Comparison of ENCODE assay signal across 9 cellular contexts in the genomic region with DNA sequence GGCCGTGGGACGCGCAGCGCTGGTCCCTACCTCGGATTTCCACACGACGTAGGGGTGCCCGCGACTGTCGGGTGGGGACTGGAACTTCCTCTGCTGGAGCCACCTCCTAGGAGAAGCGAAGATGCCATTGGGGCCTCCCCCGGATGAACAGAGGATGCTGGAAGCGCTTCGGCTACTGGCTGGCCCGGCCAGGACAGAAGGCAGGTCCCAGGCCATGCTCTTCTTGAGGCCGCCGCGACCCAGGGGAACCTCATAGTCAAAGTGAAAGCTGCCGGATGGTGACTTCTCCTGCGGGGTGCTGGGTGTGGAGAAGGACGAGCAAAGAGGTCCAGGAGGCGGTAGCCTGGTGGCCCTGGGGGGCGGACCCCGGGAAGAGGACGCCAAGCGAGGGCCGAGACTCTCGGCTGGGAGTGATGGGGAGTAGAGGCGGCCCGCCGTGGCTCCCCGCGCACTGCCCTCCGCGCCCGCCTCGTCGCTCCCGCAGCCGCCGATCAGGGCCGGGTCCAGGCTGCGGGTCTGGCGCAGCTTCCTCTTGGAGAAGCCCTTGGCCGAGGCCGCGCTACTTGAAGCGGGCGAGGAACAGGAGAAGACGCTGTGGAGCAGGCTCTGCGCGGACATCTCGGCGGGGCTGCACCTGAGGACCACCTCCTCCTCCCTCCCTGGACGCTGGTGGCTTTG. TPM values are rescaled to one million over a fixed set of nuclear protein-coding genes. Genes with fewer than 3 reads are reported as not detected.
DNase-seq lines count a peak whose midpoint lies in the region; ATAC-seq and TF ChIP-seq lines count a peak whose summit lies in the region.
"Had no signal": no experiment of that assay in that cellular context is flagged by ENCODE, and none has a peak within 500 bp of the region (broad histone marks: within the 10 kb centered on the region; RNA-seq: fewer than 3 reads in every experiment).

No MANE protein-coding gene starts in this region.

- no peaks in the 10 kb centered on the region for H3K9me2 ChIP-seq in SK-N-SH

- TF ChIP-seq EP300 in SK-N-SH (IDR thresholded peaks at IDR 0.05; ENCODE audit: borderline replicate concordance in 1 of 2, low read depth in 1 of 2, low read length in 1 of 2) (no peak), transverse colon (IDR thresholded peaks at IDR 0.05; ENCODE audit: low read depth) (no peak)

- H3K27ac Mint-ChIP-seq in naive thymus-derived CD4-positive, alpha-beta T cell: no peak overlapping the region
- no peak overlapping the region for H3K27ac Mint-ChIP-seq in activated T-helper 17 cell treated with anti-CD3 and anti-CD28 coated beads, Interleukin-2, amount 50 U/mL, for 72 hours

- H3K79me2 ChIP-seq in SK-N-SH (ENCODE audit: insufficient read depth): no peaks in the 10 kb centered on the region

- H3K27me3 ChIP-seq in SK-N-SH (ENCODE audit: insufficient read depth): peaks cover 42% of the 10 kb centered on the region; the same call in 1 of the 2 replicates
- peaks cover 17% of the 10 kb centered on the region for H3K27me3 ChIP-seq in colonic mucosa
- H3K27me3 ChIP-seq in transverse colon: peaks cover 12% of the 10 kb centered on the region
- H3K27me3 ChIP-seq in naive thymus-derived CD4-positive, alpha-beta T cell (ENCODE audit: control insufficient read depth in 2 of 2, insufficient read depth in 2 of 2, low read length in 2 of 2): no peaks in the 10 kb centered on the region

- peaks cover 0 to 12% (median 3%) of the 10 kb centered on the region in 7 donors for H3K4me1 Mint-ChIP-seq in naive thymus-derived CD4-positive, alpha-beta T cell
- H3K4me1 Mint-ChIP-seq in activated T-helper 17 cell treated with anti-CD3 and anti-CD28 coated beads, Interleukin-2, amount 50 U/mL, for 72 hours: no peaks in the 10 kb centered on the region

- H3K27me3 Mint-ChIP-seq in naive thymus-derived CD4-positive, alpha-beta T cell: peaks cover 32 to 57% (median 44%) of the 10 kb centered on the region in 5 donors
- peaks cover 25% of the 10 kb centered on the region for H3K27me3 Mint-ChIP-seq in activated T-helper 17 cell treated with anti-CD3 and anti-CD28 coated beads, Interleukin-2, amount 50 U/mL, for 72 hours

- no peak overlapping the region for H2AFZ ChIP-seq in SK-N-SH (ENCODE audit: low read depth)

- no peak overlapping the region; the same call in 1 of the 2 replicates for H3K4me2 ChIP-seq in SK-N-SH
- H3K4me2 ChIP-seq: BLaER1 had no signal

- no peaks in the 10 kb centered on the region for H3K36me3 Mint-ChIP-seq in naive thymus-derived CD4-positive, alpha-beta T cell
- H3K36me3 Mint-ChIP-seq in activated T-helper 17 cell treated with anti-CD3 and anti-CD28 coated beads, Interleukin-2, amount 50 U/mL, for 72 hours (ENCODE audit: low read depth): no peaks in the 10 kb centered on the region

- H3K9me3 ChIP-seq in SK-N-SH: no peaks in the 10 kb centered on the region
- no peaks in the 10 kb centered on the region for H3K9me3 ChIP-seq in colonic mucosa
- no peaks in the 10 kb centered on the region for H3K9me3 ChIP-seq in transverse colon
- no peaks in the 10 kb centered on the region for H3K9me3 ChIP-seq in naive thymus-derived CD4-positive, alpha-beta T cell (ENCODE audit: control insufficient read depth in 2 of 3, low read length in 3 of 3)

- H3K9me3 Mint-ChIP-seq in naive thymus-derived CD4-positive, alpha-beta T cell: peaks cover 0 to 5% (median 0%) of the 10 kb centered on the region in 11 donors
- H3K9me3 Mint-ChIP-seq in activated T-helper 17 cell treated with anti-CD3 and anti-CD28 coated beads, Interleukin-2, amount 50 U/mL, for 72 hours: no peaks in the 10 kb centered on the region

- H3K4me3 ChIP-seq in SK-N-SH (ENCODE audit: low read depth in 2 of 2, low read length in 1 of 2) (no peak overlapping the region), colonic mucosa (peak overlapping the region; percentile 22), lower leg skin (ENCODE audit: low read depth, poor library complexity, severe bottlenecking) (peak overlapping the region; percentile 9), transverse colon (peak overlapping the region; percentile 1 to 50 (median 32))
- H3K4me3 ChIP-seq in naive thymus-derived CD4-positive, alpha-beta T cell (ENCODE audit: low read length): no peak overlapping the region
- H3K4me3 ChIP-seq: BLaER1 had no signal

- H3K4me3 Mint-ChIP-seq in naive thymus-derived CD4-positive, alpha-beta T cell: peak overlapping the region in 5 of 10 donors; percentile 14 to 74 (median 36)
- no peak overlapping the region for H3K4me3 Mint-ChIP-seq in activated T-helper 17 cell treated with anti-CD3 and anti-CD28 coated beads, Interleukin-2, amount 50 U/mL, for 72 hours

- TF ChIP-seq RAD21 in SK-N-SH (IDR thresholded peaks at IDR 0.05; ENCODE audit: low read length): no peak

- in situ Hi-C loops in transverse colon (cut with MboI; ENCODE audit: low pct_ligation_motif_present in 1 of 4, low pct_unique_long_range_greater_than_20kb in 1 of 4, low sequenced_read_pairs in 3 of 4): no loop called here

- H3K4me1 ChIP-seq in SK-N-SH (ENCODE audit: control insufficient read depth in 1 of 2, insufficient read depth in 2 of 2, low read depth in 1 of 2, low read length in 1 of 2) (no peaks in the 10 kb centered on the region; a peak in 1 of 4 replicates), colonic mucosa (no peaks in the 10 kb centered on the region), transverse colon (no peaks in the 10 kb centered on the region)
- H3K4me1 ChIP-seq in naive thymus-derived CD4-positive, alpha-beta T cell (ENCODE audit: control insufficient read depth in 2 of 2, insufficient read depth in 2 of 2, low read length in 2 of 2): no peaks in the 10 kb centered on the region
- H3K4me1 ChIP-seq: BLaER1 had no signal

- H3K9ac ChIP-seq in SK-N-SH: no peak overlapping the region
- peak overlapping the region in 1 of 2 donors; percentile 24 for H3K9ac ChIP-seq in colonic mucosa (ENCODE audit: low read depth in 2 of 2, low read length in 2 of 2)
- H3K9ac ChIP-seq: BLaER1 had no signal

- no peak for TF ChIP-seq POLR2A in lower leg skin (IDR thresholded peaks at IDR 0.05)
- no peak for TF ChIP-seq POLR2A in transverse colon (IDR thresholded peaks at IDR 0.05)

- no peaks in the 10 kb centered on the region for H4K20me1 ChIP-seq in SK-N-SH (ENCODE audit: insufficient read depth)
- H4K20me1 ChIP-seq: BLaER1 had no signal

- H3K36me3 ChIP-seq in SK-N-SH (replicated peaks in 1 of 2; ENCODE audit: control insufficient read depth in 1 of 2, insufficient read depth in 2 of 2, low read length in 1 of 2) (no peaks in the 10 kb centered on the region), colonic mucosa (no peaks in the 10 kb centered on the region), transverse colon (no peaks in the 10 kb centered on the region)
- no peaks in the 10 kb centered on the region for H3K36me3 ChIP-seq in naive thymus-derived CD4-positive, alpha-beta T cell (ENCODE audit: control insufficient read depth in 2 of 3, insufficient read depth in 3 of 3, low read length in 3 of 3)
- H3K36me3 ChIP-seq: BLaER1 had no signal

- POLR2A ChIA-PET in SK-N-SH (lab: Yijun Ruan, JAX): no interaction called here
- POLR2A ChIA-PET in naive thymus-derived CD4-positive, alpha-beta T cell (lab: Charles Lee): no interaction called here

- CTCF ChIA-PET in SK-N-SH (lab: Yijun Ruan, JAX): interaction anchor here (0.8 to 1.3 kb wide), 2 partner anchors 8 to 15 kb away, joined by 3 to 5 read pairs; no protein-coding TSS in a partner anchor
- CTCF ChIA-PET in naive thymus-derived CD4-positive, alpha-beta T cell (lab: Charles Lee): no interaction called here

- TF ChIP-seq CTCF in SK-N-SH (IDR thresholded peaks at IDR 0.05): no peak
- TF ChIP-seq CTCF in colonic mucosa (IDR thresholded peaks at IDR 0.05): no peak
- no peak for TF ChIP-seq CTCF in lower leg skin (IDR thresholded peaks at IDR 0.05)
- TF ChIP-seq CTCF in transverse colon (IDR thresholded peaks at IDR 0.05): no peak

- whole genome bisulfite sequencing in SK-N-SH (ENCODE audit: low lambda C conversion rate): 6% methylated on average over 14 of the region's 55 CpGs
- WGBS in lower leg skin, 2 donors: 47% methylated on average over 50 of the region's 55 CpGs; no CpG with 5 or more reads in 1 of the 2 donors
- WGBS in transverse colon (ENCODE audit: low coverage in 1 of 2), 2 donors: 66% methylated on average over 55 of the region's 55 CpGs; no CpG with 5 or more reads in 1 of the 2 donors

- no peak; the same call in 2 of the 3 replicates for ATAC-seq in SK-N-SH treated with all-trans-retinoic acid at 6 μM for 48 hours
- no peak for ATAC-seq in naive thymus-derived CD4-positive, alpha-beta T cell
- no peak for ATAC-seq in activated T-helper 17 cell treated with anti-CD3 and anti-CD28 coated beads, Interleukin-2, amount 50 U/mL, for 72 hours (replicated peaks)

- H3F3A ChIP-seq in SK-N-SH (replicated peaks; ENCODE audit: insufficient read depth): no peaks in the 10 kb centered on the region

- DNase-seq in SK-N-SH (peak; percentile 25), colonic mucosa (no peak), lower leg skin (ENCODE audit: low spot score in 2 of 2) (no peak), transverse colon (no peak), kidney glomerular epithelial cell (lab: John Stamatoyannopoulos, UW) (no peak)
- DNase-seq in naive thymus-derived CD4-positive, alpha-beta T cell: no peak

- H3K27ac ChIP-seq in SK-N-SH (ENCODE audit: low read depth in 2 of 2, low read length in 1 of 2) (no peak overlapping the region), colonic mucosa (no peak overlapping the region), transverse colon (peak overlapping the region; percentile 63 to 85 (median 78))
- no peak overlapping the region for H3K27ac ChIP-seq in naive thymus-derived CD4-positive, alpha-beta T cell (ENCODE audit: low read depth, low read length)
- H3K27ac ChIP-seq: BLaER1 had no signal

- intact Hi-C loops in colonic mucosa (cut with DNase I) (no loop called here), lower leg skin (cut with DNase I; ENCODE audit: low total_unique reads) (no loop called here), transverse colon (cut with DNase I; ENCODE audit: low total_unique reads) (no loop called here)
- intact Hi-C loops in naive thymus-derived CD4-positive, alpha-beta T cell (cut with micrococcal nuclease): no loop called here

TF ChIP-seq in SK-N-SH, 30 proteins besides CTCF, POLR2A, EP300 and RAD21 (continues in another document):
- no peak for TF ChIP-seq POLR2AphosphoS5 (IDR thresholded peaks at IDR 0.05; ENCODE audit: low read depth, low read length)

TF ChIP-seq in SK-N-SH treated with all-trans-retinoic acid at 6 μM for 48 hours, 23 proteins besides CTCF, POLR2A, EP300 and RAD21 (continues in another document):
- TF ChIP-seq ISL1 (CRISPR knock-in tag; IDR thresholded peaks at IDR 0.05): no peak
- no peak for TF ChIP-seq ZC3H10 (CRISPR knock-in tag; IDR thresholded peaks at IDR 0.05)
- TF ChIP-seq OSR1 (CRISPR knock-in tag; IDR thresholded peaks at IDR 0.05): no peak

RNA-seq across cellular contexts. Expression of a gene that starts 1.4 kb away (rescaled TPM):
- polyA plus RNA-seq in SK-N-SH (2012; rRNA removed): 0.16 and 0.29 TPM in 2 replicates
- polyA plus RNA-seq in SK-N-SH (2012; cell fraction: cytosol; rRNA removed): 0.22 and 0.23 TPM in 2 replicates
- polyA plus RNA-seq in SK-N-SH (2012; cell fraction: nucleus; rRNA removed): 0.35 and 0.41 TPM in 2 replicates
- 1 to 10 TPM; 1.1 to 5.0 TPM for total RNA-seq in colonic mucosa
- 1 to 10 TPM; 2.7 to 9.1 (median 4.3) TPM for total RNA-seq in lower leg skin
- 10 to 100 TPM in 2 of 4 donors, 1 to 10 TPM in 2; 5.0 to 12.4 (median 9.0) TPM for total RNA-seq in transverse colon
- total RNA-seq in naive thymus-derived CD4-positive, alpha-beta T cell: under 1 TPM in 2 of 5 experiments, not detected in 3; 0.11 to 0.83 TPM
- polyA plus RNA-seq in naive thymus-derived CD4-positive, alpha-beta T cell: not detected
- total RNA-seq in activated T-helper 17 cell treated with anti-CD3 and anti-CD28 coated beads, Interleukin-2, amount 50 U/mL, for 72 hours: not detected

Comparison
In these comparisons a context has a peak if more than half of its experiments do, and no peak if none do; other contexts are left out.
1. H3K27ac ChIP-seq: peak in transverse colon (4 of 4); none in SK-N-SH (0 of 2), colonic mucosa (single experiment) and naive thymus-derived CD4-positive, alpha-beta T cell (single experiment).
2. H3K4me3 ChIP-seq: peak in colonic mucosa (single experiment), lower leg skin (single experiment) and transverse colon (4 of 4); none in SK-N-SH (0 of 2) and naive thymus-derived CD4-positive, alpha-beta T cell (single experiment).